ENCODE assay signal across 15 cellular contexts in the genomic region with DNA sequence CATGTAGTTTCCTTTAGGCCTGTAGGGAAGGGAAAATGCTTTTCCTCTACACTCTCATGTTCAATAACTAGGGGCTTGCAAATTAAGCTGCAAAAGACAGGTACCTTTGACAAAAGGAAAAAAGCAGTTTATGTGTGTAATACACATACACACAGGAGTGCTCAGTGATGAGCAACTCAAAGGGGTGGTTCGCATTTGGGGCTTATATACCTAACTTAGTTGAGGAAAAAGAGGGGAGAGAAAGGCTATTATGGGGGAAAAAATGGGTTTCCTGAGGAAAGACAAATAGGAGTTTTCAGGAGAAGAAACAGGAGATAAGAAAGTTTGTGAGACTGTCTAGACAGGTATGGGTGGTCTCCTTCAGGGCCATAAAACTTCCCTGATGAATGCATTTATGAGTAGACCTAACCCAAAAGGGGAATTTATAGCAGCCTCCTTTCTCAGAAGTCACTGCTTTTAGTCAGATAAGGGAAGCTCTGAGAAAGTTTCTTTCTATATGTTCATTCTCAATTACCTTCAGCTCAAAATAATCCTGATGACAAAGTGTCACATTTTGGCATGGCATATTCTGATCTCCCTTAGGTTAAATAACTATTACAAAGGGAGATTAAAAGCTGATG. TPM values are rescaled to one million over a fixed set of nuclear protein-coding genes. Genes with fewer than 3 reads are reported as not detected.
DNase-seq lines count a peak whose midpoint lies in the region; ATAC-seq and TF ChIP-seq lines count a peak whose summit lies in the region.
"Had no signal": no experiment of that assay in that cellular context is flagged by ENCODE, and none has a peak within 500 bp of the region (broad histone marks: within the 10 kb centered on the region; RNA-seq: fewer than 3 reads in every experiment).

No MANE protein-coding gene starts in this region.

- ATAC-seq in HG02759 (IDR thresholded peaks at IDR 0.05; ENCODE audit: unreplicated experiment) (peak; percentile 41), heart right ventricle (no peak)
- ATAC-seq: gastrocnemius medialis had no signal

- H3K27ac ChIP-seq in WERI-Rb-1 (peak overlapping the region; percentile 98), heart right ventricle (no peak overlapping the region)

- no peaks in the 10 kb centered on the region for H3K36me3 ChIP-seq in WERI-Rb-1
- no peaks in the 10 kb centered on the region for H3K36me3 ChIP-seq in heart right ventricle
- H3K36me3 ChIP-seq: adrenal gland, gastrocnemius medialis had no signal

- H3K4me3 ChIP-seq in WERI-Rb-1 (ENCODE audit: low read depth, low read length) (no peak overlapping the region), heart right ventricle (no peak overlapping the region)
- H3K4me3 ChIP-seq: gastrocnemius medialis had no signal

- peak overlapping the region; percentile 14 for H3K4me3 Mint-ChIP-seq in activated CD4-positive, alpha-beta memory T cell treated with anti-CD3 and anti-CD28 coated beads for 36 hours
- H3K4me3 Mint-ChIP-seq in activated CD4-positive, alpha-beta memory T cell treated with anti-CD3 and anti-CD28 coated beads, Interleukin-2, amount 10 ng/mL, durations not matched to agents 7 days and 5 days, result no peak overlapping the region
- peak overlapping the region; percentile 17 to 69 (median 68) for H3K4me3 Mint-ChIP-seq in nephron
- H3K4me3 Mint-ChIP-seq: memory B cell had no signal

- H3K36me3 Mint-ChIP-seq in activated CD4-positive, alpha-beta memory T cell treated with anti-CD3 and anti-CD28 coated beads for 36 hours, result peaks cover 2% of the 10 kb centered on the region
- H3K36me3 Mint-ChIP-seq in activated CD4-positive, alpha-beta memory T cell treated with anti-CD3 and anti-CD28 coated beads, Interleukin-2, amount 10 ng/mL, durations not matched to agents 7 days and 5 days (ENCODE audit: low read depth), result peaks cover 3% of the 10 kb centered on the region
- no peaks in the 10 kb centered on the region for H3K36me3 Mint-ChIP-seq in nephron (ENCODE audit: low read depth)
- H3K36me3 Mint-ChIP-seq: memory B cell had no signal

- TF ChIP-seq CTCF in WERI-Rb-1 (IDR thresholded peaks at IDR 0.05; ENCODE audit: low read depth, low read length), result no peak
- no peak for TF ChIP-seq CTCF in nephron (IDR thresholded peaks at IDR 0.05; ENCODE audit: unreplicated experiment in 3 of 3)
- no peak for TF ChIP-seq CTCF in heart right ventricle (IDR thresholded peaks at IDR 0.05)

- peaks cover 0 to 19% (median 9%) of the 10 kb centered on the region in 9 donors for H3K4me1 ChIP-seq in heart right ventricle

- H3K9me3 ChIP-seq in WERI-Rb-1 (ENCODE audit: severe bottlenecking), result peaks cover 2% of the 10 kb centered on the region
- H3K9me3 ChIP-seq in heart right ventricle, result no peaks in the 10 kb centered on the region
- H3K9me3 ChIP-seq: adrenal gland, gastrocnemius medialis had no signal

- intact Hi-C loops in activated CD4-positive, alpha-beta memory T cell treated with anti-CD3 and anti-CD28 coated beads for 36 hours (cut with micrococcal nuclease), result loop anchor here (1.0 kb wide), 2 partner anchors 26 to 432 kb away; no protein-coding TSS in a partner anchor
- intact Hi-C loops in heart right ventricle (cut with DNase I), result no loop called here

- POLR2A ChIA-PET in activated CD4-positive, alpha-beta memory T cell treated with anti-CD3 and anti-CD28 coated beads for 36 hours (lab: Charles Lee), result interaction anchor here (0.7 to 1.8 kb wide), 7 partner anchors 26 to 432 kb away, joined by 3 to 23 read pairs (median 6); partner anchors contain the start of gene EZH2
- POLR2A ChIA-PET in activated CD4-positive, alpha-beta memory T cell treated with anti-CD3 and anti-CD28 coated beads, Interleukin-2, amount 10 ng/mL, durations not matched to agents 7 days and 5 days (lab: Charles Lee), result interaction anchor here (0.9 to 1.4 kb wide), 7 partner anchors 8 to 241 kb away, joined by 3 to 12 read pairs (median 4); partner anchors contain the start of gene EZH2

- 94 to 96% methylated on average over 1 of the region's 1 CpG for WGBS in heart right ventricle, 2 donors

- no peaks in the 10 kb centered on the region for H3K9me3 Mint-ChIP-seq in activated CD4-positive, alpha-beta memory T cell treated with anti-CD3 and anti-CD28 coated beads for 36 hours
- H3K9me3 Mint-ChIP-seq in activated CD4-positive, alpha-beta memory T cell treated with anti-CD3 and anti-CD28 coated beads, Interleukin-2, amount 10 ng/mL, durations not matched to agents 7 days and 5 days, result no peaks in the 10 kb centered on the region
- H3K9me3 Mint-ChIP-seq in nephron, result no peaks in the 10 kb centered on the region
- H3K9me3 Mint-ChIP-seq: H9, memory B cell had no signal

- H3K27ac Mint-ChIP-seq in activated CD4-positive, alpha-beta memory T cell treated with anti-CD3 and anti-CD28 coated beads for 36 hours, result peak overlapping the region; percentile 72
- no peak overlapping the region for H3K27ac Mint-ChIP-seq in activated CD4-positive, alpha-beta memory T cell treated with anti-CD3 and anti-CD28 coated beads, Interleukin-2, amount 10 ng/mL, durations not matched to agents 7 days and 5 days
- H3K27ac Mint-ChIP-seq in nephron, result peak overlapping the region in 1 of 3 experiments; percentile 78

- CTCF ChIA-PET in activated CD4-positive, alpha-beta memory T cell treated with anti-CD3 and anti-CD28 coated beads for 36 hours (lab: Charles Lee), result interaction anchor here (1.0 to 1.7 kb wide), 7 partner anchors 24 to 208 kb away, joined by 3 to 10 read pairs (median 4); partner anchors contain the start of gene ZNF398
- CTCF ChIA-PET in activated CD4-positive, alpha-beta memory T cell treated with anti-CD3 and anti-CD28 coated beads, Interleukin-2, amount 10 ng/mL, durations not matched to agents 7 days and 5 days (lab: Charles Lee), result interaction anchor here (0.9 to 1.3 kb wide), 2 partner anchors 24 to 364 kb away, joined by 3 to 4 read pairs; no protein-coding TSS in a partner anchor

- no peaks in the 10 kb centered on the region for H3K27me3 Mint-ChIP-seq in activated CD4-positive, alpha-beta memory T cell treated with anti-CD3 and anti-CD28 coated beads for 36 hours
- no peaks in the 10 kb centered on the region for H3K27me3 Mint-ChIP-seq in activated CD4-positive, alpha-beta memory T cell treated with anti-CD3 and anti-CD28 coated beads, Interleukin-2, amount 10 ng/mL, durations not matched to agents 7 days and 5 days
- H3K27me3 Mint-ChIP-seq in nephron (ENCODE audit: low read depth), result no peaks in the 10 kb centered on the region
- H3K27me3 Mint-ChIP-seq: memory B cell had no signal

- H3K4me1 Mint-ChIP-seq in activated CD4-positive, alpha-beta memory T cell treated with anti-CD3 and anti-CD28 coated beads for 36 hours (ENCODE audit: low read depth), result peaks cover 15% of the 10 kb centered on the region
- peaks cover 22% of the 10 kb centered on the region for H3K4me1 Mint-ChIP-seq in activated CD4-positive, alpha-beta memory T cell treated with anti-CD3 and anti-CD28 coated beads, Interleukin-2, amount 10 ng/mL, durations not matched to agents 7 days and 5 days
- H3K4me1 Mint-ChIP-seq in nephron, result peaks cover 12% of the 10 kb centered on the region

- H3K27me3 ChIP-seq in WERI-Rb-1 (ENCODE audit: insufficient read depth, low read depth, severe bottlenecking) (no peaks in the 10 kb centered on the region), heart right ventricle (no peaks in the 10 kb centered on the region)
- H3K27me3 ChIP-seq: adrenal gland, gastrocnemius medialis had no signal

- DNase-seq in activated CD4-positive, alpha-beta memory T cell treated with anti-CD3 and anti-CD28 coated beads for 36 hours, result no peak
- no peak for DNase-seq in activated CD4-positive, alpha-beta memory T cell treated with anti-CD3 and anti-CD28 coated beads, Interleukin-2, amount 10 ng/mL, durations not matched to agents 7 days and 5 days
- DNase-seq in WERI-Rb-1 (no peak), ureter (ENCODE audit: low spot score) (no peak), heart right ventricle (no peak)
- no peak for DNase-seq in stimulated activated naive CD4-positive, alpha-beta T cell (lab: John Stamatoyannopoulos, UW)
- DNase-seq: adrenal gland, gastrocnemius medialis, H9, NCI-H146, NCI-H446 treated with DMSO at 0.1 percent for 48 hours, RPMI8226 had no signal

RNA-seq across cellular contexts. Expression of gene EZH2, which starts 55.1 kb away (rescaled TPM):
- 100 to 1,000 TPM; 102 to 103 TPM for total RNA-seq in activated CD4-positive, alpha-beta memory T cell treated with anti-CD3 and anti-CD28 coated beads for 36 hours
- total RNA-seq in activated CD4-positive, alpha-beta memory T cell treated with anti-CD3 and anti-CD28 coated beads, Interleukin-2, amount 10 ng/mL, durations not matched to agents 7 days and 5 days, result 10 to 100 TPM; 87.7 to 88.4 TPM
- total RNA-seq in ureter (3.6 TPM), heart right ventricle (1 to 10 TPM in 7 of 10 donors, under 1 TPM in 3; 0.53 to 4.6 (median 1.3) TPM)
- 1 to 10 TPM; 1.3 to 2.0 TPM for polyA plus RNA-seq in heart right ventricle

Comparison
In these comparisons a context has a peak if more than half of its experiments do, and no peak if none do; other contexts are left out.
1. RNA of gene EZH2, which starts 55.1 kb away (total RNA-seq): 102 to 103 TPM in activated CD4-positive, alpha-beta memory T cell treated with anti-CD3 and anti-CD28 coated beads for 36 hours and 87.7 to 88.4 TPM in activated CD4-positive, alpha-beta memory T cell treated with anti-CD3 and anti-CD28 coated beads, Interleukin-2, amount 10 ng/mL, durations not matched to agents 7 days and 5 days; 3.6 TPM in ureter (single experiment) and 0.53 to 4.6 TPM in heart right ventricle; every median in the first group is over 10 times any median in the second.